ENCODE assay signal across 1 cellular context in the genomic region with DNA sequence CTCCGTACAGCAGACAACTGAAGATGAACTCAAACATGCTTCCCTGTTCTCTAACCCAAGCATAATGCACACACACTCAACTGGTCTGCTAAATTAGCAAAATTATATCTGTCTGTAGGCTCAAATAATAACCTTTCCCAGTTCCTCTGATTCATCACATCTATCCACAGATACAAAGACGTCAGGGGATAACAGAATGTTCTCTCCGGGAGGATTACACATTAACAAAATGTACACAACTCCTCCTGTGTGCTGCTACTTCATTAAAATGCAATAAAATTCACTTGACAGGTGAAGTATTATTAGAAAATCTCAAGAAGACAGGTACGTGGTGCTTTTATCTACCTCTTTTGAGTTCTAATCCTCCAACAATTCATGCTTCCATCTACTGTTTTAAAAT.
TF ChIP-seq lines count a peak whose summit lies in the region.

No MANE protein-coding gene starts in this region.

TF ChIP-seq in GM23338, 12 proteins besides CTCF, POLR2A, EP300 and RAD21 (continued from another document):
- TF ChIP-seq, protein P1, sequence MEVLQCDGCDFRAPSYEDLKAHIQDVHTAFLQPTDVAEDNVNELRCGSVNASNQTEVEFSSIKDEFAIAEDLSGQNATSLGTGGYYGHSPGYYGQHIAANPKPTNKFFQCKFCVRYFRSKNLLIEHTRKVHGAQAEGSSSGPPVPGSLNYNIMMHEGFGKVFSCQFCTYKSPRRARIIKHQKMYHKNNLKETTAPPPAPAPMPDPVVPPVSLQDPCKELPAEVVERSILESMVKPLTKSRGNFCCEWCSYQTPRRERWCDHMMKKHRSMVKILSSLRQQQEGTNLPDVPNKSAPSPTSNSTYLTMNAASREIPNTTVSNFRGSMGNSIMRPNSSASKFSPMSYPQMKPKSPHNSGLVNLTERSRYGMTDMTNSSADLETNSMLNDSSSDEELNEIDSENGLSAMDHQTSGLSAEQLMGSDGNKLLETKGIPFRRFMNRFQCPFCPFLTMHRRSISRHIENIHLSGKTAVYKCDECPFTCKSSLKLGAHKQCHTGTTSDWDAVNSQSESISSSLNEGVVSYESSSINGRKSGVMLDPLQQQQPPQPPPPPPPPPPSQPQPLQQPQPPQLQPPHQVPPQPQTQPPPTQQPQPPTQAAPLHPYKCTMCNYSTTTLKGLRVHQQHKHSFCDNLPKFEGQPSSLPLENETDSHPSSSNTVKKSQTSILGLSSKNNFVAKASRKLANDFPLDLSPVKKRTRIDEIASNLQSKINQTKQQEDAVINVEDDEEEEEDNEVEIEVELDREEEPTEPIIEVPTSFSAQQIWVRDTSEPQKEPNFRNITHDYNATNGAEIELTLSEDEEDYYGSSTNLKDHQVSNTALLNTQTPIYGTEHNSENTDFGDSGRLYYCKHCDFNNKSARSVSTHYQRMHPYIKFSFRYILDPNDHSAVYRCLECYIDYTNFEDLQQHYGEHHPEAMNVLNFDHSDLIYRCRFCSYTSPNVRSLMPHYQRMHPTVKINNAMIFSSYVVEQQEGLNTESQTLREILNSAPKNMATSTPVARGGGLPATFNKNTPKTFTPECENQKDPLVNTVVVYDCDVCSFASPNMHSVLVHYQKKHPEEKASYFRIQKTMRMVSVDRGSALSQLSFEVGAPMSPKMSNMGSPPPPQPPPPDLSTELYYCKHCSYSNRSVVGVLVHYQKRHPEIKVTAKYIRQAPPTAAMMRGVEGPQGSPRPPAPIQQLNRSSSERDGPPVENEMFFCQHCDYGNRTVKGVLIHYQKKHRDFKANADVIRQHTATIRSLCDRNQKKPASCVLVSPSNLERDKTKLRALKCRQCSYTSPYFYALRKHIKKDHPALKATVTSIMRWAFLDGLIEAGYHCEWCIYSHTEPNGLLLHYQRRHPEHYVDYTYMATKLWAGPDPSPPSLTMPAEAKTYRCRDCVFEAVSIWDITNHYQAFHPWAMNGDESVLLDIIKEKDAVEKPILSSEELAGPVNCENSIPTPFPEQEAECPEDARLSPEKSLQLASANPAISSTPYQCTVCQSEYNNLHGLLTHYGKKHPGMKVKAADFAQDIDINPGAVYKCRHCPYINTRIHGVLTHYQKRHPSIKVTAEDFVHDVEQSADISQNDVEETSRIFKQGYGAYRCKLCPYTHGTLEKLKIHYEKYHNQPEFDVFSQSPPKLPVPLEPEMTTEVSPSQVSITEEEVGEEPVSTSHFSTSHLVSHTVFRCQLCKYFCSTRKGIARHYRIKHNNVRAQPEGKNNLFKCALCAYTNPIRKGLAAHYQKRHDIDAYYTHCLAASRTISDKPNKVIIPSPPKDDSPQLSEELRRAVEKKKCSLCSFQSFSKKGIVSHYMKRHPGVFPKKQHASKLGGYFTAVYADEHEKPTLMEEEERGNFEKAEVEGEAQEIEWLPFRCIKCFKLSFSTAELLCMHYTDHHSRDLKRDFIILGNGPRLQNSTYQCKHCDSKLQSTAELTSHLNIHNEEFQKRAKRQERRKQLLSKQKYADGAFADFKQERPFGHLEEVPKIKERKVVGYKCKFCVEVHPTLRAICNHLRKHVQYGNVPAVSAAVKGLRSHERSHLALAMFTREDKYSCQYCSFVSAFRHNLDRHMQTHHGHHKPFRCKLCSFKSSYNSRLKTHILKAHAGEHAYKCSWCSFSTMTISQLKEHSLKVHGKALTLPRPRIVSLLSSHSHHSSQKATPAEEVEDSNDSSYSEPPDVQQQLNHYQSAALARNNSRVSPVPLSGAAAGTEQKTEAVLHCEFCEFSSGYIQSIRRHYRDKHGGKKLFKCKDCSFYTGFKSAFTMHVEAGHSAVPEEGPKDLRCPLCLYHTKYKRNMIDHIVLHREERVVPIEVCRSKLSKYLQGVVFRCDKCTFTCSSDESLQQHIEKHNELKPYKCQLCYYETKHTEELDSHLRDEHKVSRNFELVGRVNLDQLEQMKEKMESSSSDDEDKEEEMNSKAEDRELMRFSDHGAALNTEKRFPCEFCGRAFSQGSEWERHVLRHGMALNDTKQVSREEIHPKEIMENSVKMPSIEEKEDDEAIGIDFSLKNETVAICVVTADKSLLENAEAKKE (CRISPR knock-in tag; IDR thresholded peaks at IDR 0.05): no peak
- no peak for TF ChIP-seq ZNF114 (CRISPR knock-in tag; IDR thresholded peaks at IDR 0.05)
- TF ChIP-seq, protein P2, sequence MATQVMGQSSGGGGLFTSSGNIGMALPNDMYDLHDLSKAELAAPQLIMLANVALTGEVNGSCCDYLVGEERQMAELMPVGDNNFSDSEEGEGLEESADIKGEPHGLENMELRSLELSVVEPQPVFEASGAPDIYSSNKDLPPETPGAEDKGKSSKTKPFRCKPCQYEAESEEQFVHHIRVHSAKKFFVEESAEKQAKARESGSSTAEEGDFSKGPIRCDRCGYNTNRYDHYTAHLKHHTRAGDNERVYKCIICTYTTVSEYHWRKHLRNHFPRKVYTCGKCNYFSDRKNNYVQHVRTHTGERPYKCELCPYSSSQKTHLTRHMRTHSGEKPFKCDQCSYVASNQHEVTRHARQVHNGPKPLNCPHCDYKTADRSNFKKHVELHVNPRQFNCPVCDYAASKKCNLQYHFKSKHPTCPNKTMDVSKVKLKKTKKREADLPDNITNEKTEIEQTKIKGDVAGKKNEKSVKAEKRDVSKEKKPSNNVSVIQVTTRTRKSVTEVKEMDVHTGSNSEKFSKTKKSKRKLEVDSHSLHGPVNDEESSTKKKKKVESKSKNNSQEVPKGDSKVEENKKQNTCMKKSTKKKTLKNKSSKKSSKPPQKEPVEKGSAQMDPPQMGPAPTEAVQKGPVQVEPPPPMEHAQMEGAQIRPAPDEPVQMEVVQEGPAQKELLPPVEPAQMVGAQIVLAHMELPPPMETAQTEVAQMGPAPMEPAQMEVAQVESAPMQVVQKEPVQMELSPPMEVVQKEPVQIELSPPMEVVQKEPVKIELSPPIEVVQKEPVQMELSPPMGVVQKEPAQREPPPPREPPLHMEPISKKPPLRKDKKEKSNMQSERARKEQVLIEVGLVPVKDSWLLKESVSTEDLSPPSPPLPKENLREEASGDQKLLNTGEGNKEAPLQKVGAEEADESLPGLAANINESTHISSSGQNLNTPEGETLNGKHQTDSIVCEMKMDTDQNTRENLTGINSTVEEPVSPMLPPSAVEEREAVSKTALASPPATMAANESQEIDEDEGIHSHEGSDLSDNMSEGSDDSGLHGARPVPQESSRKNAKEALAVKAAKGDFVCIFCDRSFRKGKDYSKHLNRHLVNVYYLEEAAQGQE (IDR thresholded peaks at IDR 0.05; ENCODE audit: unreplicated experiment): no peak
- TF ChIP-seq CREB1 (CRISPR knock-in tag; IDR thresholded peaks at IDR 0.05; ENCODE audit: low read depth): no peak
- TF ChIP-seq, protein P3, sequence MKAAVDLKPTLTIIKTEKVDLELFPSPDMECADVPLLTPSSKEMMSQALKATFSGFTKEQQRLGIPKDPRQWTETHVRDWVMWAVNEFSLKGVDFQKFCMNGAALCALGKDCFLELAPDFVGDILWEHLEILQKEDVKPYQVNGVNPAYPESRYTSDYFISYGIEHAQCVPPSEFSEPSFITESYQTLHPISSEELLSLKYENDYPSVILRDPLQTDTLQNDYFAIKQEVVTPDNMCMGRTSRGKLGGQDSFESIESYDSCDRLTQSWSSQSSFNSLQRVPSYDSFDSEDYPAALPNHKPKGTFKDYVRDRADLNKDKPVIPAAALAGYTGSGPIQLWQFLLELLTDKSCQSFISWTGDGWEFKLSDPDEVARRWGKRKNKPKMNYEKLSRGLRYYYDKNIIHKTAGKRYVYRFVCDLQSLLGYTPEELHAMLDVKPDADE (IDR thresholded peaks at IDR 0.05): no peak
- TF ChIP-seq JUNB (IDR thresholded peaks at IDR 0.05; ENCODE audit: unreplicated experiment): no peak
- TF ChIP-seq POLR2AphosphoS5 (IDR thresholded peaks at IDR 0.05; ENCODE audit: low read depth): no peak
- TF ChIP-seq NANOG (IDR thresholded peaks at IDR 0.05; ENCODE audit: borderline replicate concordance): no peak
- TF ChIP-seq STAT1 (IDR thresholded peaks at IDR 0.05; ENCODE audit: unreplicated experiment): no peak
